In the genomic region with DNA sequence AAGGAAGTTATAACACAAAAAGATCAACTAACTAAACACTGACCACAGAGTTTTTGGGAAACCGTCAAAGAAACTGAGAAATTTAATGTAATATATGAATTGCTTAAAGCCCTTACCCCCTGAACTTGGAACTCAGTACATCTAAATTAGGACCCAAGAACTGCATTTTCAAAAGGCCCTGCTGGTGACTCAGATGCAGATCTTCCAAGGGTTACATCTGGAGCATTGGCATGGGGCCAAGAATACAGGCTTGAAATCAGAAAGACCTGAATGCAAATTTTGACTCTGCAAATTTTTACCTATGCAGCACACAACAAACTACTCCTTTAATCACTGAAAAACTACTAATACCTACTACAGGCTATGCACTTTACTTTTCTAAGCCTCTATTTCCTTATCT, we compare ENCODE assay signal across 8 cellular contexts. TPM values are rescaled to one million over a fixed set of nuclear protein-coding genes. Genes with fewer than 3 reads are reported as not detected.
DNase-seq lines count a peak whose midpoint lies in the region; ATAC-seq and TF ChIP-seq lines count a peak whose summit lies in the region.

No MANE protein-coding gene starts in this region.

- H3K27ac ChIP-seq in VCaP, result peak overlapping the region; percentile 97; the same call in 1 of the 2 replicates

- ATAC-seq in HG03103 (IDR thresholded peaks at IDR 0.05; ENCODE audit: low read depth, unreplicated experiment) (peak; percentile 46), GM21390 (IDR thresholded peaks at IDR 0.05; ENCODE audit: unreplicated experiment) (no peak)

- H3K36me3 ChIP-seq in H7 (replicated peaks; ENCODE audit: control insufficient read depth, insufficient read depth, low read length), result peaks cover 1% of the 10 kb centered on the region

- no peak for TF ChIP-seq CTCF in VCaP (conservative IDR thresholded peaks at IDR 0.05)

- H3K4me3 ChIP-seq in H7 (ENCODE audit: insufficient read depth, low read depth, low read length), result no peak overlapping the region

- peak; percentile 22 for DNase-seq in GM04503 (ENCODE audit: low read depth)
- DNase-seq in mucosa of gallbladder (ENCODE audit: low spot score), result peak; percentile 32
- DNase-seq in H7, result no peak
- DNase-seq in germinal center (ENCODE audit: low spot score), result no peak
- DNase-seq in GM19240 (ENCODE audit: insufficient read length, low spot score), result no peak

- no peaks in the 10 kb centered on the region for H3K27me3 ChIP-seq in H7 (ENCODE audit: control insufficient read depth, insufficient read depth, low read length)

RNA-seq across cellular contexts. Expression of a gene that starts 43.9 kb away (rescaled TPM):
- total RNA-seq in mucosa of gallbladder, result 13.5 TPM
- 7.2 and 10.3 TPM in 2 replicates for total RNA-seq in H7 (2014; rRNA removed; shearing (Covaris generic))

RNA-seq across cellular contexts. Expression of a gene that starts 51.7 kb away (rescaled TPM):
- total RNA-seq in mucosa of gallbladder, result 15.0 TPM
- total RNA-seq in H7 (2014; rRNA removed; shearing (Covaris generic)), result 35.3 and 46.6 TPM in 2 replicates

Comparison
In these comparisons a context has a peak if more than half of its experiments do, and no peak if none do; other contexts are left out.
1. DNase-seq: peak in GM04503 (single experiment) and mucosa of gallbladder (single experiment); none in H7 (single experiment), germinal center (single experiment) and GM19240 (single experiment).